14 cellular contexts compared by ENCODE assay signal in genomic region chr22:37749223-37749622, GRCh38. TPM values are rescaled to one million over a fixed set of nuclear protein-coding genes. Genes with fewer than 3 reads are reported as not detected.
A peak's percentile ranks its signal among the peaks of the same experiment; 100 is the strongest.
DNase-seq lines count a peak whose midpoint lies in the region; ATAC-seq, FAIRE-seq and TF ChIP-seq lines count a peak whose summit lies in the region.
"Had no signal": no experiment of that assay in that cellular context is flagged by ENCODE, and none has a peak within 500 bp of the region (broad histone marks: within the 10 kb centered on the region; RNA-seq: fewer than 3 reads in every experiment).

No MANE protein-coding gene starts in this region.

- no peak for FAIRE-seq in urothelium cell line (lab: Jason Lieb, UNC)
- FAIRE-seq: A204.1 had no signal

- peaks cover 6% of the 10 kb centered on the region for H3K36me3 ChIP-seq in endodermal cell (ENCODE audit: control insufficient read depth, insufficient read depth, low read length)
- no peaks in the 10 kb centered on the region for H3K36me3 ChIP-seq in muscle layer of colon (ENCODE audit: insufficient read depth, low read length)

- no peak for TF ChIP-seq CTCF in endodermal cell (conservative IDR thresholded peaks at IDR 0.05)
- no peak for TF ChIP-seq CTCF in type B pancreatic cell (conservative IDR thresholded peaks at IDR 0.05)

- no peak for DNase-seq in T-helper 2 cell treated with Interferon-gamma antibody and Interleukin-4, amounts not matched to agents 5 μg/mL and 100 μg/mL, for 36 hours (ENCODE audit: low spot score)
- DNase-seq in T-helper 2 cell (no peak), endodermal cell (no peak), type B pancreatic cell (ENCODE audit: extremely low spot score, unreplicated experiment) (no peak), NCI-H1417 treated with DMSO at 0.1 percent for 48 hours (lab: John Stamatoyannopoulos, UW) (no peak), urothelium cell line (ENCODE audit: low spot score) (no peak)
- DNase-seq: activated CD4-positive, CD25-positive, alpha-beta regulatory T cell treated with anti-CD3 and anti-CD28 coated beads, Interleukin-2, amount 50 U/mL, for 72 hours; foreskin melanocyte; NCI-H446 had no signal

- H3K36me3 Mint-ChIP-seq in T-helper 2 cell treated with Interferon-gamma antibody and Interleukin-4, amounts not matched to agents 5 μg/mL and 100 μg/mL, for 36 hours (ENCODE audit: low read depth), result peaks cover 3% of the 10 kb centered on the region
- H3K36me3 Mint-ChIP-seq in endodermal cell (ENCODE audit: low read depth) (peaks cover 17% of the 10 kb centered on the region), type B pancreatic cell (no peaks in the 10 kb centered on the region)

- H3K4me3 ChIP-seq in endodermal cell (ENCODE audit: low read length) (no peak overlapping the region), muscle layer of colon (ENCODE audit: low read depth in 1 of 2, low read length in 2 of 2) (no peak overlapping the region)

- no peaks in the 10 kb centered on the region for H3K27me3 Mint-ChIP-seq in T-helper 2 cell treated with Interferon-gamma antibody and Interleukin-4, amounts not matched to agents 5 μg/mL and 100 μg/mL, for 36 hours (ENCODE audit: low read depth)
- H3K27me3 Mint-ChIP-seq in endodermal cell (ENCODE audit: insufficient read depth) (no peaks in the 10 kb centered on the region), type B pancreatic cell (no peaks in the 10 kb centered on the region)

- H3K4me3 Mint-ChIP-seq in T-helper 2 cell treated with Interferon-gamma antibody and Interleukin-4, amounts not matched to agents 5 μg/mL and 100 μg/mL, for 36 hours, result no peak overlapping the region
- peak overlapping the region; percentile 29 for H3K4me3 Mint-ChIP-seq in endodermal cell
- peak overlapping the region; percentile 77 for H3K4me3 Mint-ChIP-seq in type B pancreatic cell

- H3K9ac ChIP-seq in endodermal cell (ENCODE audit: extremely low read depth, low read length, poor library complexity, severe bottlenecking) (no peak overlapping the region), muscle layer of colon (ENCODE audit: low read length) (no peak overlapping the region)

- H3K27me3 ChIP-seq in endodermal cell (ENCODE audit: control insufficient read depth, insufficient read depth, low read length, poor library complexity, severe bottlenecking) (no peaks in the 10 kb centered on the region), muscle layer of colon (ENCODE audit: control insufficient read depth in 1 of 2, insufficient read depth in 2 of 2, low read length in 2 of 2) (no peaks in the 10 kb centered on the region)
- H3K27me3 ChIP-seq: brain microvascular endothelial cell had no signal

- H3K27ac Mint-ChIP-seq in T-helper 2 cell treated with Interferon-gamma antibody and Interleukin-4, amounts not matched to agents 5 μg/mL and 100 μg/mL, for 36 hours, result peak overlapping the region; percentile 8
- H3K27ac Mint-ChIP-seq in endodermal cell (peak overlapping the region; percentile 75), type B pancreatic cell (peak overlapping the region; percentile 89)
- H3K27ac Mint-ChIP-seq: activated T-helper 1 cell treated with anti-CD3 and anti-CD28 coated beads, Interleukin-12 subunit alpha, Interleukin-12 subunit beta, Interleukin-2, Interleukin-4 antibody, amounts not matched to agents 30 ng/mL and 10 ng/mL and 1 ng/mL, durations not matched to agents 14 hours and 24 hours and 36 hours had no signal

- ATAC-seq in HG02852 (IDR thresholded peaks at IDR 0.05; ENCODE audit: unreplicated experiment), result no peak

- 91 to 94% methylated on average over 10 to 12 of the region's 12 CpGs for WGBS in endodermal cell (ENCODE audit: insufficient coverage in 1 of 2, insufficient read length in 1 of 2), 2 experiments

- no peaks in the 10 kb centered on the region for H3K9me3 ChIP-seq in endodermal cell (ENCODE audit: control insufficient read depth, low read length)
- no peaks in the 10 kb centered on the region for H3K9me3 ChIP-seq in muscle layer of colon (ENCODE audit: low read length)

- H3K4me1 Mint-ChIP-seq in T-helper 2 cell treated with Interferon-gamma antibody and Interleukin-4, amounts not matched to agents 5 μg/mL and 100 μg/mL, for 36 hours (ENCODE audit: low read depth), result peaks cover 13% of the 10 kb centered on the region
- H3K4me1 Mint-ChIP-seq in endodermal cell (peaks cover 49% of the 10 kb centered on the region), type B pancreatic cell (ENCODE audit: unreplicated experiment) (peaks cover 29% of the 10 kb centered on the region)

- H3K27ac ChIP-seq in endodermal cell (ENCODE audit: low read depth, low read length) (no peak overlapping the region), muscle layer of colon (ENCODE audit: low read depth, low read length) (peak overlapping the region; percentile 24)

- no peaks in the 10 kb centered on the region for H3K9me3 Mint-ChIP-seq in T-helper 2 cell treated with Interferon-gamma antibody and Interleukin-4, amounts not matched to agents 5 μg/mL and 100 μg/mL, for 36 hours
- H3K9me3 Mint-ChIP-seq in endodermal cell, result no peaks in the 10 kb centered on the region
- no peaks in the 10 kb centered on the region for H3K9me3 Mint-ChIP-seq in type B pancreatic cell
- H3K9me3 Mint-ChIP-seq: activated T-helper 1 cell treated with anti-CD3 and anti-CD28 coated beads, Interleukin-12 subunit alpha, Interleukin-12 subunit beta, Interleukin-2, Interleukin-4 antibody, amounts not matched to agents 30 ng/mL and 10 ng/mL and 1 ng/mL, durations not matched to agents 14 hours and 24 hours and 36 hours had no signal

- H3K4me1 ChIP-seq in endodermal cell (ENCODE audit: control insufficient read depth, insufficient read depth, low read length), result peaks cover 23% of the 10 kb centered on the region
- H3K4me1 ChIP-seq in muscle layer of colon (ENCODE audit: insufficient read depth, low read length), result peaks cover 82% of the 10 kb centered on the region

RNA-seq across cellular contexts. Expression of gene TRIOBP, which starts 52.4 kb away (rescaled TPM):
- 10 to 100 TPM; 74.7 to 82.2 TPM for total RNA-seq in endodermal cell
- polyA plus RNA-seq in endodermal cell (2013, experiment 1 of 2), result 48.8 TPM
- 50.9 TPM for polyA plus RNA-seq in endodermal cell (2013, experiment 2 of 2)
- total RNA-seq in type B pancreatic cell (ENCODE audit: low replicate concordance), result 42.9 and 47.0 TPM in 2 replicates

RNA-seq across cellular contexts. Expression of gene GCAT, which starts 58.5 kb away (rescaled TPM):
- total RNA-seq in endodermal cell (10 to 100 TPM; 22.2 to 26.2 TPM), type B pancreatic cell (ENCODE audit: low replicate concordance) (22.3 and 27.4 TPM in 2 replicates)
- polyA plus RNA-seq in endodermal cell (2013, experiment 1 of 2), result 22.0 TPM
- polyA plus RNA-seq in endodermal cell (2013, experiment 2 of 2), result 17.9 TPM

Comparison
In these comparisons a context has a peak if more than half of its experiments do, and no peak if none do; other contexts are left out.
1. H3K27ac Mint-ChIP-seq: peak in every context shown above with its lines; median percentile 89 in type B pancreatic cell; 75 in endodermal cell; 8 in T-helper 2 cell treated with Interferon-gamma antibody and Interleukin-4, amounts not matched to agents 5 μg/mL and 100 μg/mL, for 36 hours.